Comparison of ENCODE assay signal across 8 cellular contexts in the genomic region with DNA sequence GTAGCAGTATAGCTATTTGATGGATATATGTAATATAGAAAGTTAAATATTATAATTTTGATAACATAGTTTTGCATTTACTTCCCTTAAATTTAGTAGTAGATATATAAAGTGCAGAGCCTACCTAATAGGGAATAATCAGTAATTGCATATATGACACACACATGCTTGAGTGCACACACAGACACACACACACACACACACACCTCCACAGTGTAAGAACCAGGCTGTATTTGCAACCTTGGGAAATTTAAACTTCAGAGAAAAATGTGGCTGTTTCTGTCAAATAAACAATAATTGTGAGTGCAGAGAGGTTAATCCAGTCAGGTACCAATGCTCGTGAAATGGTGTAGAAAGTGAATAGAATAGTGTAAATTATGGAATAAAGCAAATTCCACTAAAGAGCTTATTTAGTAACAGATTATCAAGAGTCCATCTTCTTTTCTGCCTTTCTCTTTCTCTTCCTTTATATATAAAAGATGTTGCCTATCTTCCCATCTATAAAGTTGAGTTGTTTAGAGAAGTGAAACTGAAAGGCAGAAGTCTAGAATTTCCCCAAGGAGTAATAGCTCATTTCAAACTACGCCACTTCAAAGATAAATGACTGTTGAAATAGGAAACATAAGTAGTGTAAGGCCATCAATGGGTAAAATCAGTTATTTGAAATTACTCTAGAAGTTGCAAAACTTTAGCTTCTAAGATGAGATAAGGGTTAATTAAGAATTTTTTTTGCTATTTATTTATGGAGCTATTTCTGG.
DNase-seq lines count a peak whose midpoint lies in the region; ATAC-seq and TF ChIP-seq lines count a peak whose summit lies in the region.
"Had no signal": no experiment of that assay in that cellular context is flagged by ENCODE, and none has a peak within 500 bp of the region (broad histone marks: within the 10 kb centered on the region; RNA-seq: fewer than 3 reads in every experiment).

No MANE protein-coding gene starts in this region.

- peak; percentile 79 to 98 for DNase-seq in NOMO-1 (lab: John Stamatoyannopoulos, UW; ENCODE audit: unreplicated experiment in 2 of 2)
- peak; percentile 20 for DNase-seq in mesenchymal stem cell
- no peak for DNase-seq in osteocyte (ENCODE audit: extremely low spot score, unreplicated experiment)
- no peak for DNase-seq in head of caudate nucleus
- DNase-seq in DMS79 (lab: John Stamatoyannopoulos, UW) = no peak
- DNase-seq: sigmoid colon had no signal

- H3K9ac ChIP-seq in mesenchymal stem cell (ENCODE audit: low read length) = peak overlapping the region; percentile 33

- H3K36me3 Mint-ChIP-seq in osteocyte (ENCODE audit: unreplicated experiment) = no peaks in the 10 kb centered on the region

- H3K4me2 ChIP-seq in mesenchymal stem cell (ENCODE audit: low read length, poor library complexity, severe bottlenecking) = no peak overlapping the region

- H3K4me3 ChIP-seq in mesenchymal stem cell (ENCODE audit: insufficient read depth in 1 of 2, low read depth in 1 of 2, low read length in 2 of 2) = peak overlapping the region in 1 of 2 experiments; percentile 30
- H3K4me3 ChIP-seq: sigmoid colon had no signal

- H3K27ac Mint-ChIP-seq in osteocyte (ENCODE audit: unreplicated experiment) = no peak overlapping the region

- H3K4ac ChIP-seq in mesenchymal stem cell (ENCODE audit: low read depth in 1 of 2, low read length in 2 of 2) = no peak overlapping the region

- H2AK5ac ChIP-seq in mesenchymal stem cell (ENCODE audit: low read length, severe bottlenecking) = no peak overlapping the region

- no peaks in the 10 kb centered on the region for H3K27me3 ChIP-seq in mesenchymal stem cell (ENCODE audit: control insufficient read depth in 1 of 2, insufficient read depth in 1 of 2, low read length in 2 of 2)
- H3K27me3 ChIP-seq: sigmoid colon had no signal

- 80% methylated on average over 1 of the region's 2 CpGs for WGBS in mesenchymal stem cell

- H3K4me3 Mint-ChIP-seq in osteocyte (ENCODE audit: unreplicated experiment) = no peak overlapping the region

- no peaks in the 10 kb centered on the region for H3K79me1 ChIP-seq in mesenchymal stem cell (replicated peaks; ENCODE audit: low read length, poor library complexity, severe bottlenecking)

- no peaks in the 10 kb centered on the region for H3K9me3 Mint-ChIP-seq in osteocyte (ENCODE audit: unreplicated experiment)

- H3K14ac ChIP-seq in mesenchymal stem cell (ENCODE audit: low read length in 2 of 2) = no peak overlapping the region

- H3K9me3 ChIP-seq in mesenchymal stem cell (ENCODE audit: control insufficient read depth, low read length) = no peaks in the 10 kb centered on the region
- H3K9me3 ChIP-seq: sigmoid colon had no signal

- peaks cover 34% of the 10 kb centered on the region for H3K27me3 Mint-ChIP-seq in osteocyte (ENCODE audit: unreplicated experiment)

- no peak overlapping the region for H2AFZ ChIP-seq in mesenchymal stem cell (ENCODE audit: low read depth, low read length)

- peak; percentile 100 for ATAC-seq in GM18907 (IDR thresholded peaks at IDR 0.05; ENCODE audit: unreplicated experiment)
- ATAC-seq in HG02759 (IDR thresholded peaks at IDR 0.05; ENCODE audit: unreplicated experiment) = peak; percentile 99

- no peaks in the 10 kb centered on the region for H3K4me1 Mint-ChIP-seq in osteocyte (ENCODE audit: unreplicated experiment)

- no peak overlapping the region for H3K27ac ChIP-seq in mesenchymal stem cell (ENCODE audit: low read length, poor library complexity, severe bottlenecking)
- H3K27ac ChIP-seq: sigmoid colon had no signal

- TF ChIP-seq CTCF in osteocyte (IDR thresholded peaks at IDR 0.05) = no peak

- H2BK5ac ChIP-seq in mesenchymal stem cell (ENCODE audit: low read depth, low read length, poor library complexity, severe bottlenecking) = no peak overlapping the region

- H2BK120ac ChIP-seq in mesenchymal stem cell (ENCODE audit: low read depth, low read length) = no peak overlapping the region

- no peak overlapping the region for H2BK12ac ChIP-seq in mesenchymal stem cell (ENCODE audit: low read length in 2 of 2)

- H3K36me3 ChIP-seq in mesenchymal stem cell (ENCODE audit: control insufficient read depth in 1 of 2, insufficient read depth in 2 of 2, low read depth in 1 of 2, low read length in 2 of 2) = no peaks in the 10 kb centered on the region
- H3K36me3 ChIP-seq: sigmoid colon had no signal

- H4K91ac ChIP-seq in mesenchymal stem cell (ENCODE audit: low read length) = no peak overlapping the region

- intact Hi-C loops in head of caudate nucleus (cut with DNase I) = no loop called here

- no peak overlapping the region for H3K23ac ChIP-seq in mesenchymal stem cell (ENCODE audit: low read length in 2 of 2)

- no peaks in the 10 kb centered on the region for H3K4me1 ChIP-seq in mesenchymal stem cell (ENCODE audit: control insufficient read depth, insufficient read depth, low read depth, low read length)
- H3K4me1 ChIP-seq: sigmoid colon had no signal

- H4K8ac ChIP-seq in mesenchymal stem cell (ENCODE audit: low read length) = no peak overlapping the region

- no peak overlapping the region for H3K18ac ChIP-seq in mesenchymal stem cell (ENCODE audit: low read depth in 1 of 2, low read length in 2 of 2)

- no peak overlapping the region for H2BK15ac ChIP-seq in mesenchymal stem cell (ENCODE audit: low read depth, poor library complexity, severe bottlenecking)

Comparison
In these comparisons a context has a peak if more than half of its experiments do, and no peak if none do; other contexts are left out.
1. DNase-seq: peak in NOMO-1 (2 of 2) and mesenchymal stem cell (single experiment); none in osteocyte (single experiment), head of caudate nucleus (0 of 42) and DMS79 (single experiment).